Comparison of ENCODE assay signal across 1 cellular context in genomic region chr1:168342572-168343280, GRCh38.
TF ChIP-seq lines count a peak whose summit lies in the region.

No MANE protein-coding gene starts in this region.

TF ChIP-seq in K562, 482 proteins besides CTCF, POLR2A, EP300 and RAD21 (continued from another document and continues in another):
- 0 out of 2 replicates have a peak, but pooled peaks have one; percentile 16 for TF ChIP-seq ZNF668 (CRISPR knock-in tag; IDR thresholded peaks at IDR 0.05)
- no peak for TF ChIP-seq MTA2 (IDR thresholded peaks at IDR 0.05; ENCODE audit: low read depth)
- TF ChIP-seq, protein P1, sequence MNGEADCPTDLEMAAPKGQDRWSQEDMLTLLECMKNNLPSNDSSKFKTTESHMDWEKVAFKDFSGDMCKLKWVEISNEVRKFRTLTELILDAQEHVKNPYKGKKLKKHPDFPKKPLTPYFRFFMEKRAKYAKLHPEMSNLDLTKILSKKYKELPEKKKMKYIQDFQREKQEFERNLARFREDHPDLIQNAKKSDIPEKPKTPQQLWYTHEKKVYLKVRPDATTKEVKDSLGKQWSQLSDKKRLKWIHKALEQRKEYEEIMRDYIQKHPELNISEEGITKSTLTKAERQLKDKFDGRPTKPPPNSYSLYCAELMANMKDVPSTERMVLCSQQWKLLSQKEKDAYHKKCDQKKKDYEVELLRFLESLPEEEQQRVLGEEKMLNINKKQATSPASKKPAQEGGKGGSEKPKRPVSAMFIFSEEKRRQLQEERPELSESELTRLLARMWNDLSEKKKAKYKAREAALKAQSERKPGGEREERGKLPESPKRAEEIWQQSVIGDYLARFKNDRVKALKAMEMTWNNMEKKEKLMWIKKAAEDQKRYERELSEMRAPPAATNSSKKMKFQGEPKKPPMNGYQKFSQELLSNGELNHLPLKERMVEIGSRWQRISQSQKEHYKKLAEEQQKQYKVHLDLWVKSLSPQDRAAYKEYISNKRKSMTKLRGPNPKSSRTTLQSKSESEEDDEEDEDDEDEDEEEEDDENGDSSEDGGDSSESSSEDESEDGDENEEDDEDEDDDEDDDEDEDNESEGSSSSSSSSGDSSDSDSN (IDR thresholded peaks at IDR 0.05; ENCODE audit: borderline replicate concordance in 1 of 2, low read depth in 2 of 2, low read length in 2 of 2), result no peak
- peak; percentile 34; the same call in 1 of the 2 replicates for TF ChIP-seq KLF16 (IDR thresholded peaks at IDR 0.05)
- TF ChIP-seq TEAD4 (IDR thresholded peaks at IDR 0.05; ENCODE audit: low read length), result 0 out of 2 replicates have a peak, but pooled peaks have one; percentile 34
- TF ChIP-seq TEAD4 (CRISPR knock-in tag; IDR thresholded peaks at IDR 0.05; ENCODE audit: borderline replicate concordance), result no peak
- TF ChIP-seq ZKSCAN8 (CRISPR knock-in tag; IDR thresholded peaks at IDR 0.05), result no peak
- TF ChIP-seq, protein P2, sequence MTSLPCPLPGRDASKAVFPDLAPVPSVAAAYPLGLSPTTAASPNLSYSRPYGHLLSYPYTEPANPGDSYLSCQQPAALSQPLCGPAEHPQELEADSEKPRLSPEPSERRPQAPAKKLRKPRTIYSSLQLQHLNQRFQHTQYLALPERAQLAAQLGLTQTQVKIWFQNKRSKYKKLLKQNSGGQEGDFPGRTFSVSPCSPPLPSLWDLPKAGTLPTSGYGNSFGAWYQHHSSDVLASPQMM (CRISPR knock-in tag; IDR thresholded peaks at IDR 0.05), result no peak
- TF ChIP-seq USF1 (CRISPR knock-in tag; IDR thresholded peaks at IDR 0.05), result no peak
- TF ChIP-seq, protein P3, sequence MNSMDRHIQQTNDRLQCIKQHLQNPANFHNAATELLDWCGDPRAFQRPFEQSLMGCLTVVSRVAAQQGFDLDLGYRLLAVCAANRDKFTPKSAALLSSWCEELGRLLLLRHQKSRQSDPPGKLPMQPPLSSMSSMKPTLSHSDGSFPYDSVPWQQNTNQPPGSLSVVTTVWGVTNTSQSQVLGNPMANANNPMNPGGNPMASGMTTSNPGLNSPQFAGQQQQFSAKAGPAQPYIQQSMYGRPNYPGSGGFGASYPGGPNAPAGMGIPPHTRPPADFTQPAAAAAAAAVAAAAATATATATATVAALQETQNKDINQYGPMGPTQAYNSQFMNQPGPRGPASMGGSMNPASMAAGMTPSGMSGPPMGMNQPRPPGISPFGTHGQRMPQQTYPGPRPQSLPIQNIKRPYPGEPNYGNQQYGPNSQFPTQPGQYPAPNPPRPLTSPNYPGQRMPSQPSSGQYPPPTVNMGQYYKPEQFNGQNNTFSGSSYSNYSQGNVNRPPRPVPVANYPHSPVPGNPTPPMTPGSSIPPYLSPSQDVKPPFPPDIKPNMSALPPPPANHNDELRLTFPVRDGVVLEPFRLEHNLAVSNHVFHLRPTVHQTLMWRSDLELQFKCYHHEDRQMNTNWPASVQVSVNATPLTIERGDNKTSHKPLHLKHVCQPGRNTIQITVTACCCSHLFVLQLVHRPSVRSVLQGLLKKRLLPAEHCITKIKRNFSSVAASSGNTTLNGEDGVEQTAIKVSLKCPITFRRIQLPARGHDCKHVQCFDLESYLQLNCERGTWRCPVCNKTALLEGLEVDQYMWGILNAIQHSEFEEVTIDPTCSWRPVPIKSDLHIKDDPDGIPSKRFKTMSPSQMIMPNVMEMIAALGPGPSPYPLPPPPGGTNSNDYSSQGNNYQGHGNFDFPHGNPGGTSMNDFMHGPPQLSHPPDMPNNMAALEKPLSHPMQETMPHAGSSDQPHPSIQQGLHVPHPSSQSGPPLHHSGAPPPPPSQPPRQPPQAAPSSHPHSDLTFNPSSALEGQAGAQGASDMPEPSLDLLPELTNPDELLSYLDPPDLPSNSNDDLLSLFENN (IDR thresholded peaks at IDR 0.05; ENCODE audit: low read depth in 2 of 2, low read length in 2 of 2), result no peak
- no peak for TF ChIP-seq CHD2 (IDR thresholded peaks at IDR 0.05; ENCODE audit: low read depth, low read length)
- TF ChIP-seq ARID3A (IDR thresholded peaks at IDR 0.05; ENCODE audit: borderline replicate concordance, low read depth, low read length), result no peak
- TF ChIP-seq ZNF146 (CRISPR knock-in tag; IDR thresholded peaks at IDR 0.05; ENCODE audit: unreplicated experiment), result no peak
- no peak for TF ChIP-seq RBM14 (IDR thresholded peaks at IDR 0.05; ENCODE audit: borderline replicate concordance, insufficient read depth, low read depth, low read length)
- peak; percentile 28; the same call in 1 of the 2 replicates for TF ChIP-seq TOE1 (IDR thresholded peaks at IDR 0.05; ENCODE audit: borderline replicate concordance)
- no peak for TF ChIP-seq TOE1 (CRISPR knock-in tag; IDR thresholded peaks at IDR 0.05; ENCODE audit: borderline replicate concordance, low read depth)
- 0 out of 2 replicates have a peak, but pooled peaks have one; percentile 6 for TF ChIP-seq ZNF354B (CRISPR knock-in tag; IDR thresholded peaks at IDR 0.05)
- TF ChIP-seq, protein P4, sequence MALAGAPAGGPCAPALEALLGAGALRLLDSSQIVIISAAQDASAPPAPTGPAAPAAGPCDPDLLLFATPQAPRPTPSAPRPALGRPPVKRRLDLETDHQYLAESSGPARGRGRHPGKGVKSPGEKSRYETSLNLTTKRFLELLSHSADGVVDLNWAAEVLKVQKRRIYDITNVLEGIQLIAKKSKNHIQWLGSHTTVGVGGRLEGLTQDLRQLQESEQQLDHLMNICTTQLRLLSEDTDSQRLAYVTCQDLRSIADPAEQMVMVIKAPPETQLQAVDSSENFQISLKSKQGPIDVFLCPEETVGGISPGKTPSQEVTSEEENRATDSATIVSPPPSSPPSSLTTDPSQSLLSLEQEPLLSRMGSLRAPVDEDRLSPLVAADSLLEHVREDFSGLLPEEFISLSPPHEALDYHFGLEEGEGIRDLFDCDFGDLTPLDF (CRISPR knock-in tag; IDR thresholded peaks at IDR 0.05), result 0 out of 2 replicates have a peak, but pooled peaks have one; percentile 35
- peak; percentile 86 for TF ChIP-seq JUND (IDR thresholded peaks at IDR 0.05; ENCODE audit: borderline replicate concordance, low read depth, low read length)
- TF ChIP-seq JUND (tag; IDR thresholded peaks at IDR 0.05; ENCODE audit: borderline replicate concordance, low read depth, low read length), result peak; percentile 86; the same call in 1 of the 3 replicates
- no peak for TF ChIP-seq POLR2B (IDR thresholded peaks at IDR 0.05; ENCODE audit: low read depth, partially characterized antibody)
- peak in 1 of 2 experiments; percentile 35; a peak in 1 of 4 replicates for TF ChIP-seq SRF (CRISPR knock-in tag; IDR thresholded peaks at IDR 0.05)
- TF ChIP-seq, protein P5, sequence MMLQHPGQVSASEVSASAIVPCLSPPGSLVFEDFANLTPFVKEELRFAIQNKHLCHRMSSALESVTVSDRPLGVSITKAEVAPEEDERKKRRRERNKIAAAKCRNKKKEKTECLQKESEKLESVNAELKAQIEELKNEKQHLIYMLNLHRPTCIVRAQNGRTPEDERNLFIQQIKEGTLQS (IDR thresholded peaks at IDR 0.05), result peak; percentile 64
- TF ChIP-seq, protein P5 (CRISPR knock-in tag; conservative IDR thresholded peaks at IDR 0.05), result 0 out of 2 replicates have a peak, but pooled peaks have one; percentile 63
- TF ChIP-seq TRIM24 (IDR thresholded peaks at IDR 0.05), result no peak
- TF ChIP-seq OTX1 (CRISPR knock-in tag; IDR thresholded peaks at IDR 0.05), result no peak
- TF ChIP-seq ZBED1 (IDR thresholded peaks at IDR 0.05), result no peak
- TF ChIP-seq FOSL1 (tag; conservative IDR thresholded peaks at IDR 0.05), result peak; percentile 27; the same call in 1 of the 2 replicates
- TF ChIP-seq ELK1 (CRISPR knock-in tag; IDR thresholded peaks at IDR 0.05), result no peak
- no peak for TF ChIP-seq SLC30A9 (CRISPR knock-in tag; IDR thresholded peaks at IDR 0.05)
- no peak for TF ChIP-seq ZNF280B (CRISPR knock-in tag; IDR thresholded peaks at IDR 0.05)
- no peak for TF ChIP-seq POLR2AphosphoS5 (IDR thresholded peaks at IDR 0.05; ENCODE audit: control insufficient read depth, insufficient read depth, low read depth, low read length)
- no peak for TF ChIP-seq HIVEP1 (CRISPR knock-in tag; IDR thresholded peaks at IDR 0.05)
- TF ChIP-seq TCF3 (CRISPR knock-in tag; IDR thresholded peaks at IDR 0.05), result no peak
- peak in 1 of 2 experiments; percentile 48; a peak in 2 of 4 replicates for TF ChIP-seq HDAC1 (IDR thresholded peaks at IDR 0.05)
- TF ChIP-seq, protein P6, sequence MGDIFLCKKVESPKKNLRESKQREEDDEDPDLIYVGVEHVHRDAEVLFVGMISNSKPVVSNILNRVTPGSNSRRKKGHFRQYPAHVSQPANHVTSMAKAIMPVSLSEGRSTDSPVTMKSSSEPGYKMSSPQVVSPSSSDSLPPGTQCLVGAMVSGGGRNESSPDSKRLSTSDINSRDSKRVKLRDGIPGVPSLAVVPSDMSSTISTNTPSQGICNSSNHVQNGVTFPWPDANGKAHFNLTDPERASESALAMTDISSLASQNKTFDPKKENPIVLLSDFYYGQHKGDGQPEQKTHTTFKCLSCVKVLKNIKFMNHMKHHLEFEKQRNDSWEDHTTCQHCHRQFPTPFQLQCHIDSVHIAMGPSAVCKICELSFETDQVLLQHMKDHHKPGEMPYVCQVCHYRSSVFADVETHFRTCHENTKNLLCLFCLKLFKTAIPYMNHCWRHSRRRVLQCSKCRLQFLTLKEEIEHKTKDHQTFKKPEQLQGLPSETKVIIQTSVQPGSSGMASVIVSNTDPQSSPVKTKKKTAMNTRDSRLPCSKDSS (IDR thresholded peaks at IDR 0.05; ENCODE audit: low read depth, partially characterized antibody), result no peak
- TF ChIP-seq PHTF2 (CRISPR knock-in tag; IDR thresholded peaks at IDR 0.05), result no peak
- TF ChIP-seq SP2 (IDR thresholded peaks at IDR 0.05; ENCODE audit: extremely low read depth, low read depth, low read length, poor library complexity, severe bottlenecking), result no peak
- 0 out of 2 replicates have a peak, but pooled peaks have one; percentile 5 for TF ChIP-seq MAFK (IDR thresholded peaks at IDR 0.05; ENCODE audit: low read length)
- no peak for TF ChIP-seq NCOA6 (IDR thresholded peaks at IDR 0.05)
- TF ChIP-seq ATF7 (IDR thresholded peaks at IDR 0.05), result peak; percentile 73; the same call in 1 of the 2 replicates
- no peak for TF ChIP-seq ZSCAN32 (CRISPR knock-in tag; IDR thresholded peaks at IDR 0.05)
- no peak for TF ChIP-seq PHF21A (IDR thresholded peaks at IDR 0.05; ENCODE audit: borderline replicate concordance, low read depth)
- TF ChIP-seq BRD4 (IDR thresholded peaks at IDR 0.05), result no peak
- TF ChIP-seq, protein P7, sequence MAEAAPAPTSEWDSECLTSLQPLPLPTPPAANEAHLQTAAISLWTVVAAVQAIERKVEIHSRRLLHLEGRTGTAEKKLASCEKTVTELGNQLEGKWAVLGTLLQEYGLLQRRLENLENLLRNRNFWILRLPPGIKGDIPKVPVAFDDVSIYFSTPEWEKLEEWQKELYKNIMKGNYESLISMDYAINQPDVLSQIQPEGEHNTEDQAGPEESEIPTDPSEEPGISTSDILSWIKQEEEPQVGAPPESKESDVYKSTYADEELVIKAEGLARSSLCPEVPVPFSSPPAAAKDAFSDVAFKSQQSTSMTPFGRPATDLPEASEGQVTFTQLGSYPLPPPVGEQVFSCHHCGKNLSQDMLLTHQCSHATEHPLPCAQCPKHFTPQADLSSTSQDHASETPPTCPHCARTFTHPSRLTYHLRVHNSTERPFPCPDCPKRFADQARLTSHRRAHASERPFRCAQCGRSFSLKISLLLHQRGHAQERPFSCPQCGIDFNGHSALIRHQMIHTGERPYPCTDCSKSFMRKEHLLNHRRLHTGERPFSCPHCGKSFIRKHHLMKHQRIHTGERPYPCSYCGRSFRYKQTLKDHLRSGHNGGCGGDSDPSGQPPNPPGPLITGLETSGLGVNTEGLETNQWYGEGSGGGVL (CRISPR knock-in tag; IDR thresholded peaks at IDR 0.05), result no peak
- TF ChIP-seq HDAC6 (IDR thresholded peaks at IDR 0.05; ENCODE audit: low read depth, low read length), result no peak
- no peak for TF ChIP-seq ZNF175 (CRISPR knock-in tag; IDR thresholded peaks at IDR 0.05; ENCODE audit: low read depth)
- TF ChIP-seq BHLHE40 (IDR thresholded peaks at IDR 0.05; ENCODE audit: low read length), result peak; percentile 40; the same call in 1 of the 2 replicates
- peak; percentile 94 for TF ChIP-seq SMC3 (conservative IDR thresholded peaks at IDR 0.05; ENCODE audit: insufficient read depth, low read depth, low read length)
- TF ChIP-seq MAZ (CRISPR knock-in tag; conservative IDR thresholded peaks at IDR 0.05 in 1 of 2, IDR thresholded peaks at IDR 0.05 in 1 of 2), result peak; percentile 53 to 83
- TF ChIP-seq RB1 (IDR thresholded peaks at IDR 0.05; ENCODE audit: low read depth), result peak; percentile 75
